In genomic region chr12:104215638-104216297, GRCh38 we compare ENCODE assay signal across 8 cellular contexts. TPM values are rescaled to one million over a fixed set of nuclear protein-coding genes. Genes with fewer than 3 reads are reported as not detected.
DNase-seq lines count a peak whose midpoint lies in the region; ATAC-seq and TF ChIP-seq lines count a peak whose summit lies in the region.

TXNRD1 (plus strand) TSS chr12:104215779; CDS start chr12:104215803, 24 bp downstream.

- H3K4me3 ChIP-seq in GM12865 (ENCODE audit: low read depth, low read length) (peak within 1 kb of the TSS; percentile 67), epithelial cell of proximal tubule (ENCODE audit: low read depth, low read length) (peak within 1 kb of the TSS; percentile 78), mucosa of descending colon (peak within 1 kb of the TSS; percentile 5)

- DNase-seq in GM12865 (ENCODE audit: low read depth) = peak; percentile 92
- peak; percentile 80 for DNase-seq in NCI-H510A treated with DMSO at 0.1 percent for 48 hours (lab: John Stamatoyannopoulos, UW)
- DNase-seq in activated CD8-positive, alpha-beta memory T cell treated with anti-CD3 and anti-CD28 coated beads, Interleukin-2, amount 50 U/mL, for 4 hours = peak; percentile 88
- DNase-seq in epithelial cell of proximal tubule (ENCODE audit: low read depth) = no peak
- DNase-seq in mucosa of descending colon = peak; percentile 86 to 90 (median 87)
- DNase-seq in stimulated activated CD8-positive, alpha-beta memory T cell treated with anti-CD3 and anti-CD28 coated beads, Interleukin-2, amount 100 ng/mL, for 48 hours (ENCODE audit: low read depth in 2 of 2) = peak; percentile 79 to 80
- no peak for DNase-seq in NCI-H1417 treated with DMSO at 0.1 percent for 48 hours (lab: John Stamatoyannopoulos, UW)

- intact Hi-C loops in mucosa of descending colon (cut with DNase I, micrococcal nuclease) = no loop called here

- peaks cover 21% of the 10 kb centered on the region for H3K4me1 ChIP-seq in mucosa of descending colon (ENCODE audit: low read depth)

- H3K9me3 ChIP-seq in mucosa of descending colon = no peaks in the 10 kb centered on the region

- ATAC-seq in HG02571 (IDR thresholded peaks at IDR 0.05; ENCODE audit: unreplicated experiment) (peak; percentile 83), mucosa of descending colon (peak; percentile 95)

- TF ChIP-seq CTCF in GM12865 (IDR thresholded peaks at IDR 0.05; ENCODE audit: insufficient read depth, low read depth, low read length, missing control alignments) = peak; percentile 86
- TF ChIP-seq CTCF in epithelial cell of proximal tubule (conservative IDR thresholded peaks at IDR 0.05; ENCODE audit: low read depth, low read length) = peak; percentile 82
- peak; percentile 67 for TF ChIP-seq CTCF in mucosa of descending colon (IDR thresholded peaks at IDR 0.05)

- no peaks in the 10 kb centered on the region for H3K36me3 ChIP-seq in mucosa of descending colon (ENCODE audit: low read depth)

RNA-seq across cellular contexts. Expression of gene TXNRD1, which starts in this region (rescaled TPM):
- total RNA-seq in epithelial cell of proximal tubule = 268 and 307 TPM in 2 replicates
- total RNA-seq in mucosa of descending colon = 100 to 1,000 TPM in 1 of 3 donors, 10 to 100 TPM in 2; 76.0 to 117 (median 77.5) TPM

Comparison
In these comparisons a context has a peak if more than half of its experiments do, and no peak if none do; other contexts are left out.
1. DNase-seq: peak in GM12865 (single experiment), NCI-H510A treated with DMSO at 0.1 percent for 48 hours (single experiment), activated CD8-positive, alpha-beta memory T cell treated with anti-CD3 and anti-CD28 coated beads, Interleukin-2, amount 50 U/mL, for 4 hours (single experiment), mucosa of descending colon (3 of 3) and stimulated activated CD8-positive, alpha-beta memory T cell treated with anti-CD3 and anti-CD28 coated beads, Interleukin-2, amount 100 ng/mL, for 48 hours (2 of 2); none in epithelial cell of proximal tubule (single experiment) and NCI-H1417 treated with DMSO at 0.1 percent for 48 hours (single experiment).
2. H3K4me3 ChIP-seq: peak in every context shown above with its lines; median percentile 78 in epithelial cell of proximal tubule; 67 in GM12865; 5 in mucosa of descending colon.
3. Peak in every context shown above with its lines, with median percentiles within 50 percentile points of each other: CTCF ChIP-seq.